ENCODE assay signal across 1 cellular context in genomic region chr11:86740628-86741488, GRCh38.
TF ChIP-seq lines count a peak whose summit lies in the region.

No MANE protein-coding gene starts in this region.

TF ChIP-seq in K562, 482 proteins besides CTCF, POLR2A, EP300 and RAD21 (continued from another document and continues in another):
- TF ChIP-seq, protein P1, sequence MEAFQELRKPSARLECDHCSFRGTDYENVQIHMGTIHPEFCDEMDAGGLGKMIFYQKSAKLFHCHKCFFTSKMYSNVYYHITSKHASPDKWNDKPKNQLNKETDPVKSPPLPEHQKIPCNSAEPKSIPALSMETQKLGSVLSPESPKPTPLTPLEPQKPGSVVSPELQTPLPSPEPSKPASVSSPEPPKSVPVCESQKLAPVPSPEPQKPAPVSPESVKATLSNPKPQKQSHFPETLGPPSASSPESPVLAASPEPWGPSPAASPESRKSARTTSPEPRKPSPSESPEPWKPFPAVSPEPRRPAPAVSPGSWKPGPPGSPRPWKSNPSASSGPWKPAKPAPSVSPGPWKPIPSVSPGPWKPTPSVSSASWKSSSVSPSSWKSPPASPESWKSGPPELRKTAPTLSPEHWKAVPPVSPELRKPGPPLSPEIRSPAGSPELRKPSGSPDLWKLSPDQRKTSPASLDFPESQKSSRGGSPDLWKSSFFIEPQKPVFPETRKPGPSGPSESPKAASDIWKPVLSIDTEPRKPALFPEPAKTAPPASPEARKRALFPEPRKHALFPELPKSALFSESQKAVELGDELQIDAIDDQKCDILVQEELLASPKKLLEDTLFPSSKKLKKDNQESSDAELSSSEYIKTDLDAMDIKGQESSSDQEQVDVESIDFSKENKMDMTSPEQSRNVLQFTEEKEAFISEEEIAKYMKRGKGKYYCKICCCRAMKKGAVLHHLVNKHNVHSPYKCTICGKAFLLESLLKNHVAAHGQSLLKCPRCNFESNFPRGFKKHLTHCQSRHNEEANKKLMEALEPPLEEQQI (IDR thresholded peaks at IDR 0.05), result no peak
- TF ChIP-seq, protein P2, sequence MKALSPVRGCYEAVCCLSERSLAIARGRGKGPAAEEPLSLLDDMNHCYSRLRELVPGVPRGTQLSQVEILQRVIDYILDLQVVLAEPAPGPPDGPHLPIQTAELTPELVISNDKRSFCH (CRISPR knock-in tag; IDR thresholded peaks at IDR 0.05), result no peak
- TF ChIP-seq, protein P2 (tag; IDR thresholded peaks at IDR 0.05), result 0 out of 2 replicates have a peak, but pooled peaks have one; percentile 60
- TF ChIP-seq FOSL1 (tag; conservative IDR thresholded peaks at IDR 0.05) (peak; percentile 99), FOXP4 (CRISPR knock-in tag; IDR thresholded peaks at IDR 0.05; ENCODE audit: borderline replicate concordance) (no peak), SOX6 (IDR thresholded peaks at IDR 0.05) (no peak; the same call in 1 of the 2 replicates), ZNF197 (CRISPR knock-in tag; IDR thresholded peaks at IDR 0.05; ENCODE audit: low read depth) (no peak), LEF1 (IDR thresholded peaks at IDR 0.05) (peak; percentile 32; the same call in 1 of the 2 replicates), HIVEP1 (CRISPR knock-in tag; IDR thresholded peaks at IDR 0.05) (no peak), CREBBP (IDR thresholded peaks at IDR 0.05; ENCODE audit: low read depth, low read length) (no peak), ZNF445 (CRISPR knock-in tag; IDR thresholded peaks at IDR 0.05; ENCODE audit: low read depth) (no peak), SMARCA4 (IDR thresholded peaks at IDR 0.05) (peak; percentile 93), NFE2 (IDR thresholded peaks at IDR 0.05; ENCODE audit: low read depth) (peak; percentile 72), POLR2H (tag; IDR thresholded peaks at IDR 0.05; ENCODE audit: low read depth) (no peak), NFIX (CRISPR knock-in tag; IDR thresholded peaks at IDR 0.05; ENCODE audit: low read depth) (no peak), TCFL5 (CRISPR knock-in tag; conservative IDR thresholded peaks at IDR 0.05) (no peak), MAFK (IDR thresholded peaks at IDR 0.05; ENCODE audit: low read length) (peak; percentile 75), TEAD2 (tag; IDR thresholded peaks at IDR 0.05) (0 out of 2 replicates have a peak, but pooled peaks have one; percentile 11), SRF (CRISPR knock-in tag; IDR thresholded peaks at IDR 0.05) (no peak), ARID1B (IDR thresholded peaks at IDR 0.05) (peak; percentile 86), KDM4B (IDR thresholded peaks at IDR 0.05; ENCODE audit: borderline replicate concordance in 2 of 2, low read depth in 1 of 2) (no peak), SMAD3 (CRISPR knock-in tag; conservative IDR thresholded peaks at IDR 0.05) (0 out of 2 replicates have a peak, but pooled peaks have one; percentile 9), SAP30 (IDR thresholded peaks at IDR 0.05; ENCODE audit: borderline replicate concordance, insufficient read depth, low read depth, low read length, poor library complexity, severe bottlenecking) (no peak), NONO (IDR thresholded peaks at IDR 0.05; ENCODE audit: low read depth in 2 of 2, low read length in 1 of 2) (no peak), SRSF7 (optimal IDR thresholded peaks at IDR 0.05; ENCODE audit: low read depth, low read length) (no peak), RBM17 (IDR thresholded peaks at IDR 0.05; ENCODE audit: borderline replicate concordance, low read depth, low read length) (no peak), ZNF444 (CRISPR knock-in tag; IDR thresholded peaks at IDR 0.05) (no peak), ZNF384 (IDR thresholded peaks at IDR 0.05; ENCODE audit: low read depth, low read length) (no peak)
- TF ChIP-seq, protein P3, sequence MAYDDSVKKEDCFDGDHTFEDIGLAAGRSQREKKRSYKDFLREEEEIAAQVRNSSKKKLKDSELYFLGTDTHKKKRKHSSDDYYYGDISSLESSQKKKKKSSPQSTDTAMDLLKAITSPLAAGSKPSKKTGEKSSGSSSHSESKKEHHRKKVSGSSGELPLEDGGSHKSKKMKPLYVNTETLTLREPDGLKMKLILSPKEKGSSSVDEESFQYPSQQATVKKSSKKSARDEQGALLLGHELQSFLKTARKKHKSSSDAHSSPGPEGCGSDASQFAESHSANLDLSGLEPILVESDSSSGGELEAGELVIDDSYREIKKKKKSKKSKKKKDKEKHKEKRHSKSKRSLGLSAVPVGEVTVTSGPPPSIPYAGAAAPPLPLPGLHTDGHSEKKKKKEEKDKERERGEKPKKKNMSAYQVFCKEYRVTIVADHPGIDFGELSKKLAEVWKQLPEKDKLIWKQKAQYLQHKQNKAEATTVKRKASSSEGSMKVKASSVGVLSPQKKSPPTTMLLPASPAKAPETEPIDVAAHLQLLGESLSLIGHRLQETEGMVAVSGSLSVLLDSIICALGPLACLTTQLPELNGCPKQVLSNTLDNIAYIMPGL (CRISPR knock-in tag; IDR thresholded peaks at IDR 0.05), result no peak
- TF ChIP-seq, protein P4, sequence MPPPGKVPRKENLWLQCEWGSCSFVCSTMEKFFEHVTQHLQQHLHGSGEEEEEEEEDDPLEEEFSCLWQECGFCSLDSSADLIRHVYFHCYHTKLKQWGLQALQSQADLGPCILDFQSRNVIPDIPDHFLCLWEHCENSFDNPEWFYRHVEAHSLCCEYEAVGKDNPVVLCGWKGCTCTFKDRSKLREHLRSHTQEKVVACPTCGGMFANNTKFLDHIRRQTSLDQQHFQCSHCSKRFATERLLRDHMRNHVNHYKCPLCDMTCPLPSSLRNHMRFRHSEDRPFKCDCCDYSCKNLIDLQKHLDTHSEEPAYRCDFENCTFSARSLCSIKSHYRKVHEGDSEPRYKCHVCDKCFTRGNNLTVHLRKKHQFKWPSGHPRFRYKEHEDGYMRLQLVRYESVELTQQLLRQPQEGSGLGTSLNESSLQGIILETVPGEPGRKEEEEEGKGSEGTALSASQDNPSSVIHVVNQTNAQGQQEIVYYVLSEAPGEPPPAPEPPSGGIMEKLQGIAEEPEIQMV (tag; conservative IDR thresholded peaks at IDR 0.05; ENCODE audit: low read depth), result no peak
- TF ChIP-seq, protein P5, sequence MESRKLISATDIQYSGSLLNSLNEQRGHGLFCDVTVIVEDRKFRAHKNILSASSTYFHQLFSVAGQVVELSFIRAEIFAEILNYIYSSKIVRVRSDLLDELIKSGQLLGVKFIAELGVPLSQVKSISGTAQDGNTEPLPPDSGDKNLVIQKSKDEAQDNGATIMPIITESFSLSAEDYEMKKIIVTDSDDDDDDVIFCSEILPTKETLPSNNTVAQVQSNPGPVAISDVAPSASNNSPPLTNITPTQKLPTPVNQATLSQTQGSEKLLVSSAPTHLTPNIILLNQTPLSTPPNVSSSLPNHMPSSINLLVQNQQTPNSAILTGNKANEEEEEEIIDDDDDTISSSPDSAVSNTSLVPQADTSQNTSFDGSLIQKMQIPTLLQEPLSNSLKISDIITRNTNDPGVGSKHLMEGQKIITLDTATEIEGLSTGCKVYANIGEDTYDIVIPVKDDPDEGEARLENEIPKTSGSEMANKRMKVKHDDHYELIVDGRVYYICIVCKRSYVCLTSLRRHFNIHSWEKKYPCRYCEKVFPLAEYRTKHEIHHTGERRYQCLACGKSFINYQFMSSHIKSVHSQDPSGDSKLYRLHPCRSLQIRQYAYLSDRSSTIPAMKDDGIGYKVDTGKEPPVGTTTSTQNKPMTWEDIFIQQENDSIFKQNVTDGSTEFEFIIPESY (CRISPR knock-in tag; IDR thresholded peaks at IDR 0.05), result no peak
- TF ChIP-seq, protein P6, sequence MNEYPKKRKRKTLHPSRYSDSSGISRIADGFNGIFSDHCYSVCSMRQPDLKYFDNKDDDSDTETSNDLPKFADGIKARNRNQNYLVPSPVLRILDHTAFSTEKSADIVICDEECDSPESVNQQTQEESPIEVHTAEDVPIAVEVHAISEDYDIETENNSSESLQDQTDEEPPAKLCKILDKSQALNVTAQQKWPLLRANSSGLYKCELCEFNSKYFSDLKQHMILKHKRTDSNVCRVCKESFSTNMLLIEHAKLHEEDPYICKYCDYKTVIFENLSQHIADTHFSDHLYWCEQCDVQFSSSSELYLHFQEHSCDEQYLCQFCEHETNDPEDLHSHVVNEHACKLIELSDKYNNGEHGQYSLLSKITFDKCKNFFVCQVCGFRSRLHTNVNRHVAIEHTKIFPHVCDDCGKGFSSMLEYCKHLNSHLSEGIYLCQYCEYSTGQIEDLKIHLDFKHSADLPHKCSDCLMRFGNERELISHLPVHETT (CRISPR knock-in tag; conservative IDR thresholded peaks at IDR 0.05 in 1 of 2, IDR thresholded peaks at IDR 0.05 in 1 of 2), result no peak
- TF ChIP-seq, protein P7, sequence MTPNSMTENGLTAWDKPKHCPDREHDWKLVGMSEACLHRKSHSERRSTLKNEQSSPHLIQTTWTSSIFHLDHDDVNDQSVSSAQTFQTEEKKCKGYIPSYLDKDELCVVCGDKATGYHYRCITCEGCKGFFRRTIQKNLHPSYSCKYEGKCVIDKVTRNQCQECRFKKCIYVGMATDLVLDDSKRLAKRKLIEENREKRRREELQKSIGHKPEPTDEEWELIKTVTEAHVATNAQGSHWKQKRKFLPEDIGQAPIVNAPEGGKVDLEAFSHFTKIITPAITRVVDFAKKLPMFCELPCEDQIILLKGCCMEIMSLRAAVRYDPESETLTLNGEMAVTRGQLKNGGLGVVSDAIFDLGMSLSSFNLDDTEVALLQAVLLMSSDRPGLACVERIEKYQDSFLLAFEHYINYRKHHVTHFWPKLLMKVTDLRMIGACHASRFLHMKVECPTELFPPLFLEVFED (CRISPR knock-in tag; conservative IDR thresholded peaks at IDR 0.05), result no peak
- TF ChIP-seq, protein P8, sequence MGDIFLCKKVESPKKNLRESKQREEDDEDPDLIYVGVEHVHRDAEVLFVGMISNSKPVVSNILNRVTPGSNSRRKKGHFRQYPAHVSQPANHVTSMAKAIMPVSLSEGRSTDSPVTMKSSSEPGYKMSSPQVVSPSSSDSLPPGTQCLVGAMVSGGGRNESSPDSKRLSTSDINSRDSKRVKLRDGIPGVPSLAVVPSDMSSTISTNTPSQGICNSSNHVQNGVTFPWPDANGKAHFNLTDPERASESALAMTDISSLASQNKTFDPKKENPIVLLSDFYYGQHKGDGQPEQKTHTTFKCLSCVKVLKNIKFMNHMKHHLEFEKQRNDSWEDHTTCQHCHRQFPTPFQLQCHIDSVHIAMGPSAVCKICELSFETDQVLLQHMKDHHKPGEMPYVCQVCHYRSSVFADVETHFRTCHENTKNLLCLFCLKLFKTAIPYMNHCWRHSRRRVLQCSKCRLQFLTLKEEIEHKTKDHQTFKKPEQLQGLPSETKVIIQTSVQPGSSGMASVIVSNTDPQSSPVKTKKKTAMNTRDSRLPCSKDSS (IDR thresholded peaks at IDR 0.05; ENCODE audit: low read depth, partially characterized antibody), result no peak
- TF ChIP-seq, protein P9, sequence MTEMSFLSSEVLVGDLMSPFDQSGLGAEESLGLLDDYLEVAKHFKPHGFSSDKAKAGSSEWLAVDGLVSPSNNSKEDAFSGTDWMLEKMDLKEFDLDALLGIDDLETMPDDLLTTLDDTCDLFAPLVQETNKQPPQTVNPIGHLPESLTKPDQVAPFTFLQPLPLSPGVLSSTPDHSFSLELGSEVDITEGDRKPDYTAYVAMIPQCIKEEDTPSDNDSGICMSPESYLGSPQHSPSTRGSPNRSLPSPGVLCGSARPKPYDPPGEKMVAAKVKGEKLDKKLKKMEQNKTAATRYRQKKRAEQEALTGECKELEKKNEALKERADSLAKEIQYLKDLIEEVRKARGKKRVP (CRISPR knock-in tag; IDR thresholded peaks at IDR 0.05), result 0 out of 2 replicates have a peak, but pooled peaks have one; percentile 7
- TF ChIP-seq, protein P10, sequence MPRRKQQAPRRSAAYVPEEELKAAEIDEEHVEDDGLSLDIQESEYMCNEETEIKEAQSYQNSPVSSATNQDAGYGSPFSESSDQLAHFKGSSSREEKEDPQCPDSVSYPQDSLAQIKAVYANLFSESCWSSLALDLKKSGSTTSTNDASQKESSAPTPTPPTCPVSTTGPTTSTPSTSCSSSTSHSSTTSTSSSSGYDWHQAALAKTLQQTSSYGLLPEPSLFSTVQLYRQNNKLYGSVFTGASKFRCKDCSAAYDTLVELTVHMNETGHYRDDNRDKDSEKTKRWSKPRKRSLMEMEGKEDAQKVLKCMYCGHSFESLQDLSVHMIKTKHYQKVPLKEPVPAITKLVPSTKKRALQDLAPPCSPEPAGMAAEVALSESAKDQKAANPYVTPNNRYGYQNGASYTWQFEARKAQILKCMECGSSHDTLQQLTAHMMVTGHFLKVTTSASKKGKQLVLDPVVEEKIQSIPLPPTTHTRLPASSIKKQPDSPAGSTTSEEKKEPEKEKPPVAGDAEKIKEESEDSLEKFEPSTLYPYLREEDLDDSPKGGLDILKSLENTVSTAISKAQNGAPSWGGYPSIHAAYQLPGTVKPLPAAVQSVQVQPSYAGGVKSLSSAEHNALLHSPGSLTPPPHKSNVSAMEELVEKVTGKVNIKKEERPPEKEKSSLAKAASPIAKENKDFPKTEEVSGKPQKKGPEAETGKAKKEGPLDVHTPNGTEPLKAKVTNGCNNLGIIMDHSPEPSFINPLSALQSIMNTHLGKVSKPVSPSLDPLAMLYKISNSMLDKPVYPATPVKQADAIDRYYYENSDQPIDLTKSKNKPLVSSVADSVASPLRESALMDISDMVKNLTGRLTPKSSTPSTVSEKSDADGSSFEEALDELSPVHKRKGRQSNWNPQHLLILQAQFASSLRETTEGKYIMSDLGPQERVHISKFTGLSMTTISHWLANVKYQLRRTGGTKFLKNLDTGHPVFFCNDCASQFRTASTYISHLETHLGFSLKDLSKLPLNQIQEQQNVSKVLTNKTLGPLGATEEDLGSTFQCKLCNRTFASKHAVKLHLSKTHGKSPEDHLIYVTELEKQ (CRISPR knock-in tag; IDR thresholded peaks at IDR 0.05), result 0 out of 2 replicates have a peak, but pooled peaks have one; percentile 15
